Comparison of ENCODE assay signal across 1 cellular context in genomic region chr17:38729886-38730525, GRCh38.
TF ChIP-seq lines count a peak whose summit lies in the region.

A gene with protein sequence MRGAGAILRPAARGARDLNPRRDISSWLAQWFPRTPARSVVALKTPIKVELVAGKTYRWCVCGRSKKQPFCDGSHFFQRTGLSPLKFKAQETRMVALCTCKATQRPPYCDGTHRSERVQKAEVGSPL (plus strand): TSS chr17:38730341. CDS start chr17:38730359, 18 bp downstream.

TF ChIP-seq in HepG2, 621 proteins besides CTCF, POLR2A, EP300 and RAD21 (continued from another document and continues in another):
- TF ChIP-seq, protein P1, sequence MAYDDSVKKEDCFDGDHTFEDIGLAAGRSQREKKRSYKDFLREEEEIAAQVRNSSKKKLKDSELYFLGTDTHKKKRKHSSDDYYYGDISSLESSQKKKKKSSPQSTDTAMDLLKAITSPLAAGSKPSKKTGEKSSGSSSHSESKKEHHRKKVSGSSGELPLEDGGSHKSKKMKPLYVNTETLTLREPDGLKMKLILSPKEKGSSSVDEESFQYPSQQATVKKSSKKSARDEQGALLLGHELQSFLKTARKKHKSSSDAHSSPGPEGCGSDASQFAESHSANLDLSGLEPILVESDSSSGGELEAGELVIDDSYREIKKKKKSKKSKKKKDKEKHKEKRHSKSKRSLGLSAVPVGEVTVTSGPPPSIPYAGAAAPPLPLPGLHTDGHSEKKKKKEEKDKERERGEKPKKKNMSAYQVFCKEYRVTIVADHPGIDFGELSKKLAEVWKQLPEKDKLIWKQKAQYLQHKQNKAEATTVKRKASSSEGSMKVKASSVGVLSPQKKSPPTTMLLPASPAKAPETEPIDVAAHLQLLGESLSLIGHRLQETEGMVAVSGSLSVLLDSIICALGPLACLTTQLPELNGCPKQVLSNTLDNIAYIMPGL (CRISPR knock-in tag; IDR thresholded peaks at IDR 0.05; ENCODE audit: borderline replicate concordance in 1 of 2, low read depth in 1 of 2): peak in 1 of 2 experiments; percentile 88; a peak in 2 of 4 replicates
- TF ChIP-seq IKZF1 (IDR thresholded peaks at IDR 0.05) (no peak), E2F5 (CRISPR knock-in tag; conservative IDR thresholded peaks at IDR 0.05) (peak; percentile 11; the same call in 1 of the 2 replicates), CHCHD3 (CRISPR knock-in tag; IDR thresholded peaks at IDR 0.05) (0 out of 2 replicates have a peak, but pooled peaks have one; percentile 80), ETV6 (CRISPR knock-in tag; conservative IDR thresholded peaks at IDR 0.05) (peak; percentile 77; the same call in 1 of the 2 replicates), ARNT2 (CRISPR knock-in tag; IDR thresholded peaks at IDR 0.05; ENCODE audit: low read depth) (peak; percentile 83), KLF6 (CRISPR knock-in tag; IDR thresholded peaks at IDR 0.05) (peak; percentile 82; the same call in 1 of the 2 replicates), MIXL1 (CRISPR knock-in tag; IDR thresholded peaks at IDR 0.05) (no peak), ZC3H13 (CRISPR knock-in tag; IDR thresholded peaks at IDR 0.05) (no peak), ZFP36L2 (CRISPR knock-in tag; IDR thresholded peaks at IDR 0.05) (no peak), ESRRA (CRISPR knock-in tag; IDR thresholded peaks at IDR 0.05; ENCODE audit: low read depth) (peak; percentile 62; the same call in 1 of the 2 replicates), SMYD3 (CRISPR knock-in tag; IDR thresholded peaks at IDR 0.05) (no peak), RELA (CRISPR knock-in tag; IDR thresholded peaks at IDR 0.05) (no peak; the same call in 1 of the 2 replicates), HHEX (CRISPR knock-in tag; IDR thresholded peaks at IDR 0.05) (no peak), ZNF296 (CRISPR knock-in tag; conservative IDR thresholded peaks at IDR 0.05) (no peak), PAWR (CRISPR knock-in tag; IDR thresholded peaks at IDR 0.05; ENCODE audit: borderline replicate concordance) (no peak), SETDB1 (CRISPR knock-in tag; IDR thresholded peaks at IDR 0.05; ENCODE audit: borderline replicate concordance) (no peak), CENPT (CRISPR knock-in tag; IDR thresholded peaks at IDR 0.05; ENCODE audit: low read depth) (0 out of 2 replicates have a peak, but pooled peaks have one; percentile 45), PHF8 (CRISPR knock-in tag; IDR thresholded peaks at IDR 0.05) (peak; percentile 64), ZNF331 (CRISPR knock-in tag; IDR thresholded peaks at IDR 0.05) (peak; percentile 41; the same call in 1 of the 2 replicates), ZNF253 (CRISPR knock-in tag; IDR thresholded peaks at IDR 0.05; ENCODE audit: borderline replicate concordance) (no peak), MAF1 (CRISPR knock-in tag; IDR thresholded peaks at IDR 0.05; ENCODE audit: borderline replicate concordance) (no peak), PCBP1 (IDR thresholded peaks at IDR 0.05; ENCODE audit: borderline replicate concordance, low read depth, low read length) (no peak), CBX5 (CRISPR knock-in tag; IDR thresholded peaks at IDR 0.05; ENCODE audit: borderline replicate concordance) (no peak), TIGD3 (CRISPR knock-in tag; IDR thresholded peaks at IDR 0.05; ENCODE audit: borderline replicate concordance) (no peak), ZBTB43 (CRISPR knock-in tag; conservative IDR thresholded peaks at IDR 0.05) (peak; percentile 73), ZNF546 (CRISPR knock-in tag; conservative IDR thresholded peaks at IDR 0.05) (peak; percentile 80; the same call in 1 of the 2 replicates), MYNN (CRISPR knock-in tag; IDR thresholded peaks at IDR 0.05; ENCODE audit: low read depth) (no peak)
- TF ChIP-seq, protein P2, sequence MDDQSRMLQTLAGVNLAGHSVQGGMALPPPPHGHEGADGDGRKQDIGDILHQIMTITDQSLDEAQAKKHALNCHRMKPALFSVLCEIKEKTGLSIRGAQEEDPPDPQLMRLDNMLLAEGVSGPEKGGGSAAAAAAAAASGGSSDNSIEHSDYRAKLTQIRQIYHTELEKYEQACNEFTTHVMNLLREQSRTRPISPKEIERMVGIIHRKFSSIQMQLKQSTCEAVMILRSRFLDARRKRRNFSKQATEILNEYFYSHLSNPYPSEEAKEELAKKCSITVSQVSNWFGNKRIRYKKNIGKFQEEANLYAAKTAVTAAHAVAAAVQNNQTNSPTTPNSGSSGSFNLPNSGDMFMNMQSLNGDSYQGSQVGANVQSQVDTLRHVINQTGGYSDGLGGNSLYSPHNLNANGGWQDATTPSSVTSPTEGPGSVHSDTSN (CRISPR knock-in tag; IDR thresholded peaks at IDR 0.05; ENCODE audit: borderline replicate concordance): no peak
- TF ChIP-seq, protein P3, sequence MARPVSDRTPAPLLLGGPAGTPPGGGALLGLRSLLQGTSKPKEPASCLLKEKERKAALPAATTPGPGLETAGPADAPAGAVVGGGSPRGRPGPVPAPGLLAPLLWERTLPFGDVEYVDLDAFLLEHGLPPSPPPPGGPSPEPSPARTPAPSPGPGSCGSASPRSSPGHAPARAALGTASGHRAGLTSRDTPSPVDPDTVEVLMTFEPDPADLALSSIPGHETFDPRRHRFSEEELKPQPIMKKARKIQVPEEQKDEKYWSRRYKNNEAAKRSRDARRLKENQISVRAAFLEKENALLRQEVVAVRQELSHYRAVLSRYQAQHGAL (CRISPR knock-in tag; IDR thresholded peaks at IDR 0.05; ENCODE audit: not compliant biosample characterization): no peak
- TF ChIP-seq, protein P4, sequence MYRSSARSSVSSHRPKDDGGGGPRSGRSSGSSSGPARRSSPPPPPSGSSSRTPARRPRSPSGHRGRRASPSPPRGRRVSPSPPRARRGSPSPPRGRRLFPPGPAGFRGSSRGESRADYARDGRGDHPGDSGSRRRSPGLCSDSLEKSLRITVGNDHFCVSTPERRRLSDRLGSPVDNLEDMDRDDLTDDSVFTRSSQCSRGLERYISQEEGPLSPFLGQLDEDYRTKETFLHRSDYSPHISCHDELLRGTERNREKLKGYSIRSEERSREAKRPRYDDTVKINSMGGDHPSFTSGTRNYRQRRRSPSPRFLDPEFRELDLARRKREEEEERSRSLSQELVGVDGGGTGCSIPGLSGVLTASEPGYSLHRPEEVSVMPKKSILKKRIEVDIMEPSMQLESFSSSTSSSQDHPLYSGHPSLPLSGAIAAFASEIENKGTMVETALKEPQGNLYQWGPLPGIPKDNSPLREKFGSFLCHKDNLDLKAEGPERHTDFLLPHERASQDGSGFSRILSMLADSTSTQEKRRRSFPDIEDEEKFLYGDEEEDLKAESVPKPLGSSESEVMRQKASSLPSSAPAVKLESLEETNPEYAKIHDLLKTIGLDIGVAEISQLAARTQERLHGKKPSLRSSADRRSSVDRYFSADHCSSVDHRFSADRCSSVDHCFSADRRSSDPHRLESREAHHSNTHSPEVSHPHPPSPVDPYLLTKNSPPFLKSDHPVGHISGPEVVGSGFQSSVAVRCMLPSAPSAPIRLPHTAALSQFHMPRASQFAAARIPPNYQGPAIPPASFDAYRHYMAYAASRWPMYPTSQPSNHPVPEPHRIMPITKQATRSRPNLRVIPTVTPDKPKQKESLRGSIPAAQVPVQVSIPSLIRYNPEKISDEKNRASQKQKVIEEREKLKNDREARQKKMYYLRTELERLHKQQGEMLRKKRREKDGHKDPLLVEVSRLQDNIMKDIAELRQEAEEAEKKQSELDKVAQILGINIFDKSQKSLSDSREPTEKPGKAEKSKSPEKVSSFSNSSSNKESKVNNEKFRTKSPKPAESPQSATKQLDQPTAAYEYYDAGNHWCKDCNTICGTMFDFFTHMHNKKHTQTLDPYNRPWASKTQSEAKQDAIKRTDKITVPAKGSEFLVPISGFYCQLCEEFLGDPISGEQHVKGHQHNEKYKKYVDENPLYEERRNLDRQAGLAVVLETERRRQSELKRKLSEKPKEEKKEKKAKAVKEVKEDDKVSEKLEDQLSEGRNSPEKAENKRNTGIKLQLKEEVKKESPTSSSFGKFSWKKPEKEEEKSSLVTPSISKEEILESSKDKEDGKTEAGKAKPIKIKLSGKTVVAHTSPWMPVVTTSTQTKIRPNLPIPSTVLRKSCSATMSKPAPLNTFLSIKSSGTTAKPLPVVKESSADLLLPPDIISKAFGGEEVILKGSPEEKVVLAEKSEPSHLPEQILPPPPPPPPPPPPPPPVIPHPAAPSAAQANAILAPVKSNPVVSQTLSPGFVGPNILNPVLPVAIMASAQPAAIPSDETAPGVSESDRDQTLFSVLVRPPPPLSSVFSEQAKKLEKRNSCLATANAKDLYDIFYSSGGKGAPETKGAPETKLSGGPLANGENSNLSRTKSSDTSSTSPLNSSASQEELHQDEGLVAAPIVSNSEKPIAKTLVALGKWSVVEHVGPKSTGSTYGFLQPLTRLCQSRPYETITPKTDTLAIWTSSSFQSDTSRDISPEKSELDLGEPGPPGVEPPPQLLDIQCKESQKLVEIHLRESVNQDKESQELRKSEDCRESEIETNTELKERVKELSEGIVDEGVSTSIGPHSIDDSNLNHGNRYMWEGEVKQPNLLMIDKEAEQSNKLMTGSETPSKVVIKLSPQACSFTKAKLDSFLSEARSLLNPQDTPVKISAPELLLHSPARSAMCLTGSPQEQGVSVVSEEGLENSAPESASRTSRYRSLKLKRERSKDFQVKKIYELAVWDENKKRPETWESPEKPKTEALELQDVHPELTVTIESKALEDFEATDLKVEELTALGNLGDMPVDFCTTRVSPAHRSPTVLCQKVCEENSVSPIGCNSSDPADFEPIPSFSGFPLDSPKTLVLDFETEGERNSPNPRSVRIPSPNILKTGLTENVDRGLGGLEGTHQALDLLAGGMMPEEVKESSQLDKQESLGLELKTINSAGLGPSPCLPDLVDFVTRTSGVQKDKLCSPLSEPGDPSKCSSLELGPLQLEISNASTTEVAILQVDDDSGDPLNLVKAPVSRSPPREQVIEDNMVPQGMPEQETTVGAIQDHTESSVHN (CRISPR knock-in tag; IDR thresholded peaks at IDR 0.05): no peak
- TF ChIP-seq, protein P5, sequence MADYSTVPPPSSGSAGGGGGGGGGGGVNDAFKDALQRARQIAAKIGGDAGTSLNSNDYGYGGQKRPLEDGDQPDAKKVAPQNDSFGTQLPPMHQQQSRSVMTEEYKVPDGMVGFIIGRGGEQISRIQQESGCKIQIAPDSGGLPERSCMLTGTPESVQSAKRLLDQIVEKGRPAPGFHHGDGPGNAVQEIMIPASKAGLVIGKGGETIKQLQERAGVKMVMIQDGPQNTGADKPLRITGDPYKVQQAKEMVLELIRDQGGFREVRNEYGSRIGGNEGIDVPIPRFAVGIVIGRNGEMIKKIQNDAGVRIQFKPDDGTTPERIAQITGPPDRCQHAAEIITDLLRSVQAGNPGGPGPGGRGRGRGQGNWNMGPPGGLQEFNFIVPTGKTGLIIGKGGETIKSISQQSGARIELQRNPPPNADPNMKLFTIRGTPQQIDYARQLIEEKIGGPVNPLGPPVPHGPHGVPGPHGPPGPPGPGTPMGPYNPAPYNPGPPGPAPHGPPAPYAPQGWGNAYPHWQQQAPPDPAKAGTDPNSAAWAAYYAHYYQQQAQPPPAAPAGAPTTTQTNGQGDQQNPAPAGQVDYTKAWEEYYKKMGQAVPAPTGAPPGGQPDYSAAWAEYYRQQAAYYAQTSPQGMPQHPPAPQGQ (CRISPR knock-in tag; IDR thresholded peaks at IDR 0.05; ENCODE audit: borderline replicate concordance): peak; percentile 78; the same call in 1 of the 2 replicates
- TF ChIP-seq, protein P6, sequence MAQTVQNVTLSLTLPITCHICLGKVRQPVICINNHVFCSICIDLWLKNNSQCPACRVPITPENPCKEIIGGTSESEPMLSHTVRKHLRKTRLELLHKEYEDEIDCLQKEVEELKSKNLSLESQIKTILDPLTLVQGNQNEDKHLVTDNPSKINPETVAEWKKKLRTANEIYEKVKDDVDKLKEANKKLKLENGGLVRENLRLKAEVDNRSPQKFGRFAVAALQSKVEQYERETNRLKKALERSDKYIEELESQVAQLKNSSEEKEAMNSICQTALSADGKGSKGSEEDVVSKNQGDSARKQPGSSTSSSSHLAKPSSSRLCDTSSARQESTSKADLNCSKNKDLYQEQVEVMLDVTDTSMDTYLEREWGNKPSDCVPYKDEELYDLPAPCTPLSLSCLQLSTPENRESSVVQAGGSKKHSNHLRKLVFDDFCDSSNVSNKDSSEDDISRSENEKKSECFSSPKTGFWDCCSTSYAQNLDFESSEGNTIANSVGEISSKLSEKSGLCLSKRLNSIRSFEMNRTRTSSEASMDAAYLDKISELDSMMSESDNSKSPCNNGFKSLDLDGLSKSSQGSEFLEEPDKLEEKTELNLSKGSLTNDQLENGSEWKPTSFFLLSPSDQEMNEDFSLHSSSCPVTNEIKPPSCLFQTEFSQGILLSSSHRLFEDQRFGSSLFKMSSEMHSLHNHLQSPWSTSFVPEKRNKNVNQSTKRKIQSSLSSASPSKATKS (CRISPR knock-in tag; IDR thresholded peaks at IDR 0.05): no peak
- TF ChIP-seq, protein P7, sequence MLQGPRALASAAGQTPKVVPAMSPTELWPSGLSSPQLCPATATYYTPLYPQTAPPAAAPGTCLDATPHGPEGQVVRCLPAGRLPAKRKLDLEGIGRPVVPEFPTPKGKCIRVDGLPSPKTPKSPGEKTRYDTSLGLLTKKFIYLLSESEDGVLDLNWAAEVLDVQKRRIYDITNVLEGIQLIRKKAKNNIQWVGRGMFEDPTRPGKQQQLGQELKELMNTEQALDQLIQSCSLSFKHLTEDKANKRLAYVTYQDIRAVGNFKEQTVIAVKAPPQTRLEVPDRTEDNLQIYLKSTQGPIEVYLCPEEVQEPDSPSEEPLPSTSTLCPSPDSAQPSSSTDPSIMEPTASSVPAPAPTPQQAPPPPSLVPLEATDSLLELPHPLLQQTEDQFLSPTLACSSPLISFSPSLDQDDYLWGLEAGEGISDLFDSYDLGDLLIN (CRISPR knock-in tag; IDR thresholded peaks at IDR 0.05; ENCODE audit: borderline replicate concordance): no peak
- TF ChIP-seq, protein P8, sequence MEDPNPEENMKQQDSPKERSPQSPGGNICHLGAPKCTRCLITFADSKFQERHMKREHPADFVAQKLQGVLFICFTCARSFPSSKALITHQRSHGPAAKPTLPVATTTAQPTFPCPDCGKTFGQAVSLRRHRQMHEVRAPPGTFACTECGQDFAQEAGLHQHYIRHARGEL (CRISPR knock-in tag; IDR thresholded peaks at IDR 0.05): 0 out of 2 replicates have a peak, but pooled peaks have one; percentile 7
